Comparison of ENCODE assay signal across 8 cellular contexts in the genomic region with DNA sequence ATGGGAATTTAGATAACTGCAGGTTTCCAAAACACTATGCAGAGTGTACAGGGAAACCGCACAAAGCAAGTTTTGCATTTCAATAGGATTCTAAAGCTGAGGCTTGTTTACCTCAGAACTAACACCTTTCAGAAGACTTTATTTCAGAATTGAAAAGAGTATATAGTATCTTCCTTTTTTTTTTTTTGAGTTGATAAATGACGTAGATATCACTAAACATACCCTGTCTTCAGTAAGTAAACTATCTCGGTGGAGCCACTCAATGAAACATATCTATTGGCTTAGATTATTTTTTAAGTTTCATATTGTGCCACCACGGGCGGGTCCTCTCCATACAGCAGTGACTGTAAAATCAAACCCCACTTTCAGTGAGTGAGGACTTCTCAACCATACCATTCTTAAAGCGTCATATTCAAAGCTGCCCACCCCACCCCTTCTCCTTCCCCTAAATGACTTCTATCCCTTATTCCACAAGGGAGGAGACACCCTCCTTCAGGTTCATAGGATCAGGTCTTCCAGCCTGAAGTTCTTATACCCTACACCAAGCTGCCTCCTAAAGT. TPM values are rescaled to one million over a fixed set of nuclear protein-coding genes. Genes with fewer than 3 reads are reported as not detected.
DNase-seq lines count a peak whose midpoint lies in the region; ATAC-seq, FAIRE-seq and TF ChIP-seq lines count a peak whose summit lies in the region.

No MANE protein-coding gene starts in this region.

- H3K27ac ChIP-seq in PC-9 (peak overlapping the region; percentile 95), gastrocnemius medialis (peak overlapping the region; percentile 84 to 98 (median 94))

- CTCF ChIA-PET in PC-9 (lab: Charles Lee) = interaction anchor here (0.7 to 1.4 kb wide), 4 partner anchors 139 to 393 kb away, joined by 3 to 4 read pairs (median 4); no protein-coding TSS in a partner anchor

- H3K27me3 Mint-ChIP-seq in effector memory CD8-positive, alpha-beta T cell = no peaks in the 10 kb centered on the region

- H3K9me3 Mint-ChIP-seq in effector memory CD8-positive, alpha-beta T cell = no peaks in the 10 kb centered on the region

- no peaks in the 10 kb centered on the region for H3K9me2 ChIP-seq in PC-9 (ENCODE audit: insufficient read depth)

- no peak for TF ChIP-seq POLR2A in gastrocnemius medialis (IDR thresholded peaks at IDR 0.05)

- peaks cover 25% of the 10 kb centered on the region for H3K79me2 ChIP-seq in PC-9 (ENCODE audit: low read depth)

- no TSS peak for BruUV-seq in PC-9 (replicated peaks; lab: Mats Ljungman, UMichigan)

- H3K4me3 ChIP-seq in GM12865 (ENCODE audit: low read depth, low read length) (peak overlapping the region; percentile 31; the same call in 1 of the 2 replicates), PC-9 (peak overlapping the region; percentile 69; the same call in 1 of the 2 replicates), gastrocnemius medialis (no peak overlapping the region)

- intact Hi-C loops in PC-9 (cut with micrococcal nuclease; ENCODE audit: unreplicated experiment) (loop anchor here (1.0 to 10.0 kb wide), 11 partner anchors 88 to 956 kb away; no protein-coding TSS in a partner anchor), gastrocnemius medialis (cut with DNase I; ENCODE audit: low total_unique reads) (loop anchor here (5.0 to 10.0 kb wide), 4 partner anchors 67 to 616 kb away; no protein-coding TSS in a partner anchor)

- no peaks in the 10 kb centered on the region for H4K20me1 ChIP-seq in PC-9 (ENCODE audit: insufficient read depth)

- H3K4me3 Mint-ChIP-seq in effector memory CD8-positive, alpha-beta T cell = peak overlapping the region; percentile 69 to 72

- peak overlapping the region; percentile 76 for H3K4me2 ChIP-seq in PC-9

- H3K4me1 ChIP-seq in PC-9 (replicated peaks; ENCODE audit: insufficient read depth) = peaks cover 32% of the 10 kb centered on the region
- peaks cover 13 to 20% of the 10 kb centered on the region in 2 donors for H3K4me1 ChIP-seq in gastrocnemius medialis

- no peaks in the 10 kb centered on the region for H3K9me3 ChIP-seq in PC-9 (ENCODE audit: insufficient read depth, low read depth)
- H3K9me3 ChIP-seq in gastrocnemius medialis = no peaks in the 10 kb centered on the region

- H3K36me3 ChIP-seq in PC-9 (ENCODE audit: low read depth) = peaks cover 12% of the 10 kb centered on the region
- no peaks in the 10 kb centered on the region for H3K36me3 ChIP-seq in gastrocnemius medialis

- no peak for TF ChIP-seq CTCF in GM12865 (IDR thresholded peaks at IDR 0.05; ENCODE audit: insufficient read depth, low read depth, low read length, missing control alignments)
- no peak for TF ChIP-seq CTCF in PC-9 (conservative IDR thresholded peaks at IDR 0.05)
- TF ChIP-seq CTCF in gastrocnemius medialis (IDR thresholded peaks at IDR 0.05 in 4 of 5, conservative IDR thresholded peaks at IDR 0.05 in 1 of 5) = no peak

- peaks cover 29% of the 10 kb centered on the region for H3K36me3 Mint-ChIP-seq in effector memory CD8-positive, alpha-beta T cell (ENCODE audit: insufficient read depth)

- peak; percentile 41 for DNase-seq in GM12865 (ENCODE audit: low read depth)
- DNase-seq in PC-9 = peak in 1 of 2 experiments; percentile 19
- peak; percentile 4 to 33 (median 16) for DNase-seq in effector memory CD8-positive, alpha-beta T cell
- no peak for DNase-seq in gastrocnemius medialis
- DNase-seq in frontal cortex (ENCODE audit: low spot score in 2 of 2) = no peak

- H3F3A ChIP-seq in PC-9 (ENCODE audit: insufficient read depth, low read depth) = peaks cover 37% of the 10 kb centered on the region; the same call in 1 of the 2 replicates

- peak overlapping the region; percentile 85 for H2AFZ ChIP-seq in PC-9

- ATAC-seq in effector memory CD8-positive, alpha-beta T cell (replicated peaks) = peak; percentile 39
- ATAC-seq in gastrocnemius medialis = no peak
- ATAC-seq in GM19328 (IDR thresholded peaks at IDR 0.05; ENCODE audit: unreplicated experiment) = no peak
- no peak for ATAC-seq in GM19324 (IDR thresholded peaks at IDR 0.05; ENCODE audit: low FRiP score, unreplicated experiment)
- ATAC-seq in HG03457 (IDR thresholded peaks at IDR 0.05; ENCODE audit: unreplicated experiment) = no peak

- POLR2A ChIA-PET in PC-9 (lab: Charles Lee; ENCODE audit: unreplicated experiment) = interaction anchor here (0.5 to 1.1 kb wide), 5 partner anchors 11 to 250 kb away, joined by 3 to 17 read pairs (median 4); no protein-coding TSS in a partner anchor

- H3K4me1 Mint-ChIP-seq in effector memory CD8-positive, alpha-beta T cell (ENCODE audit: low read depth in 2 of 2) = peaks cover 32 to 41% of the 10 kb centered on the region in 2 donors

- no peaks in the 10 kb centered on the region for H3K27me3 ChIP-seq in PC-9 (ENCODE audit: insufficient read depth, low read depth)
- H3K27me3 ChIP-seq in gastrocnemius medialis = no peaks in the 10 kb centered on the region

- FAIRE-seq in frontal cortex (lab: Jason Lieb, UNC) = no peak

- H3K27ac Mint-ChIP-seq in effector memory CD8-positive, alpha-beta T cell = peak overlapping the region; percentile 89 to 91

- in situ Hi-C loops in gastrocnemius medialis (cut with MboI; ENCODE audit: low sequenced_read_pairs in 4 of 4) = loop anchor here (5.0 to 25.0 kb wide), 6 partner anchors 137 to 586 kb away; no protein-coding TSS in a partner anchor

RNA-seq across cellular contexts. Expression of a gene that starts 2.0 kb away (rescaled TPM):
- total RNA-seq in PC-9 (2021) (232 and 243 TPM in 2 replicates), gastrocnemius medialis (10 to 100 TPM; 35.9 to 77.8 (median 49.2) TPM), frontal cortex (283 TPM)

Comparison
In these comparisons a context has a peak if more than half of its experiments do, and no peak if none do; other contexts are left out.
1. DNase-seq: peak in GM12865 (single experiment) and effector memory CD8-positive, alpha-beta T cell (3 of 3); none in gastrocnemius medialis (0 of 2) and frontal cortex (0 of 2).
2. H3K4me3 ChIP-seq: peak in GM12865 (single experiment) and PC-9 (single experiment); none in gastrocnemius medialis (0 of 4).